In genomic region chr14:77641207-77641533, GRCh38 we compare ENCODE assay signal across 11 cellular contexts. TPM values are rescaled to one million over a fixed set of nuclear protein-coding genes. Genes with fewer than 3 reads are reported as not detected.
DNase-seq lines count a peak whose midpoint lies in the region; ATAC-seq, FAIRE-seq and TF ChIP-seq lines count a peak whose summit lies in the region.
"Had no signal": no experiment of that assay in that cellular context is flagged by ENCODE, and none has a peak within 500 bp of the region (broad histone marks: within the 10 kb centered on the region; RNA-seq: fewer than 3 reads in every experiment).

No MANE protein-coding gene starts in this region.

- H3K27me3 ChIP-seq in PC-9 (ENCODE audit: insufficient read depth, low read depth) = no peaks in the 10 kb centered on the region
- H3K27me3 ChIP-seq in gastroesophageal sphincter = no peaks in the 10 kb centered on the region
- H3K27me3 ChIP-seq in stomach smooth muscle (ENCODE audit: control insufficient read depth in 1 of 2, insufficient read depth in 2 of 2, low read length in 2 of 2) = no peaks in the 10 kb centered on the region
- no peaks in the 10 kb centered on the region for H3K27me3 ChIP-seq in neural progenitor cell

- H3F3A ChIP-seq in PC-9 (ENCODE audit: insufficient read depth, low read depth) = peaks cover 33% of the 10 kb centered on the region
- no peaks in the 10 kb centered on the region for H3F3A ChIP-seq in neural progenitor cell (ENCODE audit: low read depth)

- peak overlapping the region; percentile 89 for H3K27ac Mint-ChIP-seq in T-helper 2 cell treated with Interferon-gamma antibody and Interleukin-4, amounts not matched to agents 5 μg/mL and 100 μg/mL, for 36 hours
- no peak overlapping the region for H3K27ac Mint-ChIP-seq in neural progenitor cell

- FAIRE-seq in RCC 7860 (lab: Jason Lieb, UNC) = no peak
- FAIRE-seq: H1 had no signal

- no peak for ATAC-seq in gastroesophageal sphincter

- H3K36me3 ChIP-seq in PC-9 (ENCODE audit: low read depth) (no peaks in the 10 kb centered on the region), gastroesophageal sphincter (no peaks in the 10 kb centered on the region), stomach smooth muscle (ENCODE audit: control insufficient read depth in 2 of 2, insufficient read depth in 2 of 2, low read length in 2 of 2) (no peaks in the 10 kb centered on the region), neural progenitor cell (no peaks in the 10 kb centered on the region)

- H3K4me1 ChIP-seq in PC-9 (replicated peaks; ENCODE audit: insufficient read depth) (peaks cover 38% of the 10 kb centered on the region), gastroesophageal sphincter (peaks cover 0 to 20% (median 3%) of the 10 kb centered on the region in 3 donors), stomach smooth muscle (ENCODE audit: control insufficient read depth, insufficient read depth, low read length) (no peaks in the 10 kb centered on the region), neural progenitor cell (no peaks in the 10 kb centered on the region)

- H3K27me3 Mint-ChIP-seq in T-helper 2 cell treated with Interferon-gamma antibody and Interleukin-4, amounts not matched to agents 5 μg/mL and 100 μg/mL, for 36 hours (ENCODE audit: low read depth) = no peaks in the 10 kb centered on the region
- H3K27me3 Mint-ChIP-seq in neural progenitor cell (ENCODE audit: insufficient read depth, low read depth) = peaks cover 9% of the 10 kb centered on the region

- H3K79me2 ChIP-seq in PC-9 (ENCODE audit: low read depth) (no peaks in the 10 kb centered on the region), neural progenitor cell (ENCODE audit: low read depth) (no peaks in the 10 kb centered on the region)

- no peak for TF ChIP-seq POLR2A in gastroesophageal sphincter (IDR thresholded peaks at IDR 0.05)

- H3K9me3 ChIP-seq in PC-9 (ENCODE audit: insufficient read depth, low read depth) (peaks cover 9% of the 10 kb centered on the region), gastroesophageal sphincter (no peaks in the 10 kb centered on the region), stomach smooth muscle (ENCODE audit: control insufficient read depth in 2 of 2, low read length in 2 of 2) (no peaks in the 10 kb centered on the region), neural progenitor cell (ENCODE audit: low read depth) (no peaks in the 10 kb centered on the region)

- H3K9me3 Mint-ChIP-seq in T-helper 2 cell treated with Interferon-gamma antibody and Interleukin-4, amounts not matched to agents 5 μg/mL and 100 μg/mL, for 36 hours = peaks cover 7% of the 10 kb centered on the region
- peaks cover 5% of the 10 kb centered on the region for H3K9me3 Mint-ChIP-seq in neural progenitor cell

- H3K9ac ChIP-seq in stomach smooth muscle (ENCODE audit: low read length in 2 of 2) = peak overlapping the region in 1 of 2 donors; percentile 58
- no peak overlapping the region for H3K9ac ChIP-seq in neural progenitor cell

- H3K27ac ChIP-seq in PC-9 (no peak overlapping the region), gastroesophageal sphincter (peak overlapping the region in 3 of 4 donors; percentile 79 to 83 (median 80)), stomach smooth muscle (ENCODE audit: low read length) (peak overlapping the region; percentile 37), neural progenitor cell (no peak overlapping the region)

- no peak overlapping the region; the same call in 1 of the 2 replicates for H2AFZ ChIP-seq in PC-9
- no peak overlapping the region for H2AFZ ChIP-seq in neural progenitor cell (replicated peaks)

- TF ChIP-seq CTCF in PC-9 (conservative IDR thresholded peaks at IDR 0.05) (no peak), gastroesophageal sphincter (IDR thresholded peaks at IDR 0.05) (no peak), neural progenitor cell (IDR thresholded peaks at IDR 0.05) (no peak)

- H3K36me3 Mint-ChIP-seq in T-helper 2 cell treated with Interferon-gamma antibody and Interleukin-4, amounts not matched to agents 5 μg/mL and 100 μg/mL, for 36 hours (ENCODE audit: low read depth) = peaks cover 1% of the 10 kb centered on the region
- H3K36me3 Mint-ChIP-seq in neural progenitor cell = no peaks in the 10 kb centered on the region

- H3K4me2 ChIP-seq in PC-9 = peak overlapping the region; percentile 35
- no peak overlapping the region for H3K4me2 ChIP-seq in neural progenitor cell

- peak overlapping the region; percentile 82 for H3K4me3 Mint-ChIP-seq in T-helper 2 cell treated with Interferon-gamma antibody and Interleukin-4, amounts not matched to agents 5 μg/mL and 100 μg/mL, for 36 hours
- no peak overlapping the region for H3K4me3 Mint-ChIP-seq in neural progenitor cell

- no TSS peak for BruUV-seq in PC-9 (replicated peaks; lab: Mats Ljungman, UMichigan)

- H3K4me1 Mint-ChIP-seq in T-helper 2 cell treated with Interferon-gamma antibody and Interleukin-4, amounts not matched to agents 5 μg/mL and 100 μg/mL, for 36 hours (ENCODE audit: low read depth) = peaks cover 14% of the 10 kb centered on the region
- H3K4me1 Mint-ChIP-seq in neural progenitor cell = peaks cover 6% of the 10 kb centered on the region

- H3K4me3 ChIP-seq in PC-9 (no peak overlapping the region), gastroesophageal sphincter (peak overlapping the region in 1 of 2 donors; percentile 52), stomach smooth muscle (ENCODE audit: low read length in 2 of 2) (no peak overlapping the region), neural progenitor cell (no peak overlapping the region)

- CTCF ChIA-PET in PC-9 (lab: Charles Lee) = no interaction called here

- 70% methylated on average over 5 of the region's 7 CpGs; no CpG with 5 or more reads in 1 of the 2 donors for WGBS in gastroesophageal sphincter (ENCODE audit: low coverage in 1 of 2), 2 donors

- POLR2A ChIA-PET in PC-9 (lab: Charles Lee; ENCODE audit: unreplicated experiment) = interaction anchor here (0.6 kb wide), 2 partner anchors 320 to 1102 kb away, joined by 4 read pairs; no protein-coding TSS in a partner anchor

- no peak for DNase-seq in T-helper 2 cell treated with Interferon-gamma antibody and Interleukin-4, amounts not matched to agents 5 μg/mL and 100 μg/mL, for 36 hours (ENCODE audit: low spot score)
- no peak for DNase-seq in T-helper 2 cell
- peak in 1 of 2 experiments; percentile 74 for DNase-seq in PC-9
- no peak for DNase-seq in RCC 7860 (ENCODE audit: low spot score)
- no peak for DNase-seq in neural progenitor cell (ENCODE audit: low spot score)
- DNase-seq in NCI-H128 (lab: John Stamatoyannopoulos, UW; ENCODE audit: unreplicated experiment) = no peak
- DNase-seq: central memory CD4-positive, alpha-beta T cell; NCI-H526 treated with DMSO at 0.1 percent for 48 hours had no signal

- intact Hi-C loops in PC-9 (cut with micrococcal nuclease; ENCODE audit: unreplicated experiment) = loop anchor here (2.0 kb wide), 1 partner anchor 18 kb away; no protein-coding TSS in a partner anchor

- no peak for TF ChIP-seq EP300 in gastroesophageal sphincter (IDR thresholded peaks at IDR 0.05)

- H4K20me1 ChIP-seq in PC-9 (ENCODE audit: insufficient read depth) (no peaks in the 10 kb centered on the region), neural progenitor cell (ENCODE audit: low read depth) (no peaks in the 10 kb centered on the region)

- H3K9me2 ChIP-seq in PC-9 (ENCODE audit: insufficient read depth) = no peaks in the 10 kb centered on the region

RNA-seq across cellular contexts. Expression of gene SPTLC2, which starts 24.7 kb away (rescaled TPM):
- total RNA-seq in PC-9 (2021) (68.4 and 81.7 TPM in 2 replicates), gastroesophageal sphincter (10 to 100 TPM; 13.2 to 35.2 (median 20.5) TPM), neural progenitor cell (ENCODE audit: low replicate concordance) (8.0 and 12.3 TPM in 2 replicates)

Comparison
In these comparisons a context has a peak if more than half of its experiments do, and no peak if none do; other contexts are left out.
1. H3K27ac ChIP-seq: peak in gastroesophageal sphincter (3 of 4) and stomach smooth muscle (single experiment); none in PC-9 (single experiment) and neural progenitor cell (single experiment).